Comparison of ENCODE assay signal across 2 cellular contexts in genomic region chr5:96322865-96323264, GRCh38.
TF ChIP-seq lines count a peak whose summit lies in the region.

No MANE protein-coding gene starts in this region.

TF ChIP-seq in GM23338, 12 proteins besides CTCF, POLR2A, EP300 and RAD21:
- TF ChIP-seq ZNF331 (CRISPR knock-in tag; IDR thresholded peaks at IDR 0.05; ENCODE audit: low read depth) = no peak
- no peak for TF ChIP-seq POLR2AphosphoS5 (IDR thresholded peaks at IDR 0.05; ENCODE audit: low read depth)
- no peak for TF ChIP-seq NANOG (IDR thresholded peaks at IDR 0.05; ENCODE audit: borderline replicate concordance)
- TF ChIP-seq ETS1 (IDR thresholded peaks at IDR 0.05) = no peak
- no peak for TF ChIP-seq ZNF462 (CRISPR knock-in tag; IDR thresholded peaks at IDR 0.05)
- no peak for TF ChIP-seq REST (IDR thresholded peaks at IDR 0.05; ENCODE audit: unreplicated experiment)
- no peak for TF ChIP-seq JUNB (IDR thresholded peaks at IDR 0.05; ENCODE audit: unreplicated experiment)
- no peak for TF ChIP-seq CREB1 (CRISPR knock-in tag; IDR thresholded peaks at IDR 0.05; ENCODE audit: low read depth)
- no peak for TF ChIP-seq EZH2 (IDR thresholded peaks at IDR 0.05; ENCODE audit: low read depth, unreplicated experiment)
- TF ChIP-seq STAT1 (IDR thresholded peaks at IDR 0.05; ENCODE audit: unreplicated experiment) = no peak
- no peak for TF ChIP-seq EZH2phosphoT487 (IDR thresholded peaks at IDR 0.05; ENCODE audit: unreplicated experiment)
- TF ChIP-seq ZNF114 (CRISPR knock-in tag; IDR thresholded peaks at IDR 0.05) = no peak

TF ChIP-seq in IMR-90, 13 proteins besides CTCF, POLR2A, EP300 and RAD21:
- TF ChIP-seq MAZ (IDR thresholded peaks at IDR 0.05; ENCODE audit: borderline replicate concordance, low read depth, low read length) (no peak), BHLHE40 (IDR thresholded peaks at IDR 0.05; ENCODE audit: low read depth, low read length) (no peak), ELK1 (IDR thresholded peaks at IDR 0.05; ENCODE audit: borderline replicate concordance, low read depth, low read length) (no peak), USF2 (IDR thresholded peaks at IDR 0.05; ENCODE audit: low read depth, low read length) (no peak), NFE2L2 (IDR thresholded peaks at IDR 0.05; ENCODE audit: low read depth, low read length) (no peak), CEBPB (IDR thresholded peaks at IDR 0.05; ENCODE audit: low read depth, low read length) (no peak), FOS (IDR thresholded peaks at IDR 0.05; ENCODE audit: low read depth, low read length) (no peak), CHD1 (IDR thresholded peaks at IDR 0.05; ENCODE audit: low read depth, low read length) (no peak)
